Comparison of ENCODE assay signal across 1 cellular context in the genomic region with DNA sequence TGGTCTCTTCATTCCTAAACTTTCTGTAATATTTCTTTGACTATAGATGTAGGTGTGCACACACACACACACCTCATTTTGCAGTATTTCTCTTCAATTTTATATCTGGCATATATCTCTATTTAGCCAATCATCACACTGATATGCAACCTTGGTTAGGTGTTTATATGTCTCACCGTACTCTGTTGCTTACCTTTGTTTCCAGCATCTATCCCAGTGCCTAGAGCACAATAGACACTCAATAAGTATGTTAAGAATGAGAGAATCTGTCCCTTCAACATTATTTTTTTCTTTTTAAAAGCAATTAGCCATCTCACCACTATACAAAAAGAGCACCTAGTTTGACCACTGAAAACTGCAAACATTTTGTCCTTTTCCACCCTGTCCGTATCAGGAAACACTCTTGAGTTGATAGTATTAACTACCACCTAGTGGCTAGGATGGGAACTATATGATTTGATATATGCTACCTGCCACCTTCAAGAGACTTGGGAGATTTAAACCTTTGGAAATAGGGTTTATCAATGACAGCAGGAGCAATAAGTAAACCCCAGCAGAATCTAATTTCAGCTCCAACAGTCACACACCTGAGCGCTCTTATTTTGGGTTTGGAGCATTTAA.
TF ChIP-seq lines count a peak whose summit lies in the region.

No MANE protein-coding gene starts in this region.

TF ChIP-seq in WTC11, 78 proteins besides CTCF, POLR2A, EP300 and RAD21 (continued from another document):
- TF ChIP-seq, protein P1, sequence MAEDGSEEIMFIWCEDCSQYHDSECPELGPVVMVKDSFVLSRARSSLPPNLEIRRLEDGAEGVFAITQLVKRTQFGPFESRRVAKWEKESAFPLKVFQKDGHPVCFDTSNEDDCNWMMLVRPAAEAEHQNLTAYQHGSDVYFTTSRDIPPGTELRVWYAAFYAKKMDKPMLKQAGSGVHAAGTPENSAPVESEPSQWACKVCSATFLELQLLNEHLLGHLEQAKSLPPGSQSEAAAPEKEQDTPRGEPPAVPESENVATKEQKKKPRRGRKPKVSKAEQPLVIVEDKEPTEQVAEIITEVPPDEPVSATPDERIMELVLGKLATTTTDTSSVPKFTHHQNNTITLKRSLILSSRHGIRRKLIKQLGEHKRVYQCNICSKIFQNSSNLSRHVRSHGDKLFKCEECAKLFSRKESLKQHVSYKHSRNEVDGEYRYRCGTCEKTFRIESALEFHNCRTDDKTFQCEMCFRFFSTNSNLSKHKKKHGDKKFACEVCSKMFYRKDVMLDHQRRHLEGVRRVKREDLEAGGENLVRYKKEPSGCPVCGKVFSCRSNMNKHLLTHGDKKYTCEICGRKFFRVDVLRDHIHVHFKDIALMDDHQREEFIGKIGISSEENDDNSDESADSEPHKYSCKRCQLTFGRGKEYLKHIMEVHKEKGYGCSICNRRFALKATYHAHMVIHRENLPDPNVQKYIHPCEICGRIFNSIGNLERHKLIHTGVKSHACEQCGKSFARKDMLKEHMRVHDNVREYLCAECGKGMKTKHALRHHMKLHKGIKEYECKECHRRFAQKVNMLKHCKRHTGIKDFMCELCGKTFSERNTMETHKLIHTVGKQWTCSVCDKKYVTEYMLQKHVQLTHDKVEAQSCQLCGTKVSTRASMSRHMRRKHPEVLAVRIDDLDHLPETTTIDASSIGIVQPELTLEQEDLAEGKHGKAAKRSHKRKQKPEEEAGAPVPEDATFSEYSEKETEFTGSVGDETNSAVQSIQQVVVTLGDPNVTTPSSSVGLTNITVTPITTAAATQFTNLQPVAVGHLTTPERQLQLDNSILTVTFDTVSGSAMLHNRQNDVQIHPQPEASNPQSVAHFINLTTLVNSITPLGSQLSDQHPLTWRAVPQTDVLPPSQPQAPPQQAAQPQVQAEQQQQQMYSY (CRISPR knock-in tag; IDR thresholded peaks at IDR 0.05) = no peak
- TF ChIP-seq MYBL2 (CRISPR knock-in tag; IDR thresholded peaks at IDR 0.05) = no peak
- TF ChIP-seq GRHL2 (CRISPR knock-in tag; IDR thresholded peaks at IDR 0.05; ENCODE audit: insufficient replicate concordance, severe bottlenecking) = no peak
- TF ChIP-seq TP53 (CRISPR knock-in tag; IDR thresholded peaks at IDR 0.05) = no peak
